Comparison of ENCODE assay signal across 33 cellular contexts in genomic region chr6:51005779-51006178, GRCh38.
"Had no signal": no experiment of that assay in that cellular context is flagged by ENCODE, and none has a peak within 500 bp of the region (broad histone marks: within the 10 kb centered on the region; RNA-seq: fewer than 3 reads in every experiment).

No MANE protein-coding gene starts in this region.

- H3K9me3 ChIP-seq: adrenal gland, ascending aorta, body of pancreas, breast epithelium had no signal

- H3K4me1 ChIP-seq: adrenal gland, ascending aorta, body of pancreas, breast epithelium had no signal

- H3K27ac ChIP-seq: adrenal gland, ascending aorta, body of pancreas, brain microvascular endothelial cell, breast epithelium, cardiac muscle cell had no signal

- H3K4me3 ChIP-seq: adrenal gland, ascending aorta, body of pancreas, breast epithelium, cardiac muscle cell had no signal

- FAIRE-seq: astrocyte, bronchial epithelial cell had no signal

- ATAC-seq: activated naive CD4-positive, alpha-beta T cell treated with anti-CD3 and anti-CD28 coated beads, Interleukin-2, amount 50 U/mL, for 72 hours; activated naive CD8-positive, alpha-beta T cell treated with anti-CD3 and anti-CD28 coated beads, Interleukin-2, amount 50 U/mL, for 24 hours; activated T-cell treated with anti-CD3 and anti-CD28 coated beads, Interleukin-2, amount 50 U/mL, for 4 hours; activated T-cell treated with anti-CD3 and anti-CD28 coated beads, Interleukin-2, amount 50 U/mL, for 72 hours; activated T-helper 17 cell treated with anti-CD3 and anti-CD28 coated beads, Interleukin-2, amount 50 U/mL, for 72 hours; body of pancreas had no signal

- H3K36me3 ChIP-seq: adrenal gland, ascending aorta, brain microvascular endothelial cell, breast epithelium, cardiac muscle cell had no signal

- DNase-seq: activated effector memory CD4-positive, alpha-beta T cell treated with anti-CD3 and anti-CD28 coated beads, Interleukin-2, amount 50 U/mL, for 16 hours; activated effector memory CD4-positive, alpha-beta T cell treated with Interleukin-2 at 50 U/mL for 16 hours; activated gamma-delta T cell; activated gamma-delta T cell treated with Interleukin-2 at 50 U/mL for 16 hours; activated naive CD4-positive, alpha-beta T cell; activated naive CD4-positive, alpha-beta T cell treated with anti-CD3 and anti-CD28 coated beads for 36 hours; activated naive CD4-positive, alpha-beta T cell treated with anti-CD3 and anti-CD28 coated beads, Interleukin-2, amount 10 ng/mL, durations not matched to agents 7 days and 5 days; activated naive CD4-positive, alpha-beta T cell treated with anti-CD3 and anti-CD28 coated beads, Interleukin-2, amount 50 U/mL, for 16 hours; activated naive CD4-positive, alpha-beta T cell treated with Interleukin-2 at 50 U/mL for 16 hours; activated naive CD8-positive, alpha-beta T cell treated with anti-CD3 and anti-CD28 coated beads for 36 hours; activated naive CD8-positive, alpha-beta T cell treated with anti-CD3 and anti-CD28 coated beads, Interleukin-2, amount 10 ng/mL, durations not matched to agents 7 days and 5 days; activated naive CD8-positive, alpha-beta T cell treated with anti-CD3 and anti-CD28 coated beads, Interleukin-2, amount 50 U/mL, for 24 hours; activated T-cell treated with anti-CD3 and anti-CD28 coated beads, Interleukin-2, amount 50 U/mL, for 24 hours; activated T-cell treated with anti-CD3 and anti-CD28 coated beads, Interleukin-2, amount 50 U/mL, for 4 hours; activated T-cell treated with anti-CD3 and anti-CD28 coated beads, Interleukin-2, amount 50 U/mL, for 48 hours; activated T-cell treated with anti-CD3 and anti-CD28 coated beads, Interleukin-2, amount 50 U/mL, for 72 hours; adrenal gland; amniotic stem cell; amygdala; anterior cingulate cortex; aorta; body of pancreas; brain microvascular endothelial cell; caudate nucleus; central memory CD4-positive, alpha-beta T cell; cerebellar nuclear complex had no signal

- H3K27me3 ChIP-seq: adrenal gland, ascending aorta, body of pancreas, brain microvascular endothelial cell, breast epithelium, cardiac muscle cell had no signal
